8 cellular contexts compared by ENCODE assay signal in genomic region chr1:154669464-154670282, GRCh38.
DNase-seq lines count a peak whose midpoint lies in the region; ATAC-seq and TF ChIP-seq lines count a peak whose summit lies in the region.

No MANE protein-coding gene starts in this region.

- no peaks in the 10 kb centered on the region for H3K79me2 ChIP-seq in mammary epithelial cell (ENCODE audit: insufficient read depth, low read length)

- no peak overlapping the region for H3K4me3 ChIP-seq in CD8-positive, alpha-beta memory T cell (ENCODE audit: low read length)
- no peak overlapping the region for H3K4me3 ChIP-seq in mammary epithelial cell (replicated peaks in 1 of 3; ENCODE audit: insufficient read depth in 1 of 3, low read depth in 2 of 3, low read length in 3 of 3)

- H3K27me3 Mint-ChIP-seq in CD8-positive, alpha-beta memory T cell = peaks cover 3 to 11% of the 10 kb centered on the region in 2 donors
- H3K27me3 Mint-ChIP-seq in WTC11 (ENCODE audit: low read depth) = peaks cover 2% of the 10 kb centered on the region; the same call in 1 of the 2 replicates

- H3K36me3 ChIP-seq in CD8-positive, alpha-beta memory T cell (ENCODE audit: insufficient read depth, low read length) = no peaks in the 10 kb centered on the region
- H3K36me3 ChIP-seq in mammary epithelial cell (ENCODE audit: insufficient read depth, low read length) = no peaks in the 10 kb centered on the region

- no peaks in the 10 kb centered on the region for H4K20me1 ChIP-seq in mammary epithelial cell (ENCODE audit: insufficient read depth, low read length)

- no peak overlapping the region for H3K4me2 ChIP-seq in mammary epithelial cell (ENCODE audit: insufficient read depth, low read depth, low read length)

- H3K4me3 Mint-ChIP-seq in CD8-positive, alpha-beta memory T cell = no peak overlapping the region
- no peak overlapping the region for H3K4me3 Mint-ChIP-seq in WTC11

- intact Hi-C loops in mammary epithelial cell (cut with micrococcal nuclease) = loop anchor here (1.0 to 2.0 kb wide), 8 partner anchors 80 to 415 kb away; no protein-coding TSS in a partner anchor

- no peaks in the 10 kb centered on the region for H3K27me3 ChIP-seq in CD8-positive, alpha-beta memory T cell (ENCODE audit: insufficient read depth, low read length, poor library complexity, severe bottlenecking)
- no peaks in the 10 kb centered on the region for H3K27me3 ChIP-seq in mammary epithelial cell (ENCODE audit: insufficient read depth, low read length)

- dilution Hi-C loops in mammary epithelial cell (cut with HindIII; ENCODE audit: low sequenced_read_pairs) = loop anchor here (5.0 kb wide), 1 partner anchor 78 kb away; no protein-coding TSS in a partner anchor

- no peaks in the 10 kb centered on the region for H3K9me3 Mint-ChIP-seq in CD8-positive, alpha-beta memory T cell
- peaks cover 5% of the 10 kb centered on the region; the same call in 1 of the 2 replicates for H3K9me3 Mint-ChIP-seq in WTC11

- POLR2A ChIA-PET in CD8-positive, alpha-beta memory T cell (lab: Charles Lee) = no interaction called here
- POLR2A ChIA-PET in HEK293T (lab: Yijun Ruan, JAX) (interaction anchor here (0.8 kb wide), 1 partner anchor 200 kb away, joined by 3 read pairs; the partner anchor contains the start of gene KCNN3), WTC11 (lab: Charles Lee) (interaction anchor here (0.6 kb wide), 2 partner anchors 199 to 248 kb away, joined by 4 read pairs; no protein-coding TSS in a partner anchor)

- H3K4me1 Mint-ChIP-seq in CD8-positive, alpha-beta memory T cell = no peaks in the 10 kb centered on the region
- peaks cover 26% of the 10 kb centered on the region for H3K4me1 Mint-ChIP-seq in WTC11

- ATAC-seq in WTC11 (peak; percentile 100), HG03045 (IDR thresholded peaks at IDR 0.05; ENCODE audit: unreplicated experiment) (no peak)

- WGBS in mammary epithelial cell (ENCODE audit: low coverage, missing lambda C conversion rate) = 43% methylated on average over 9 of the region's 9 CpGs

- H3K36me3 Mint-ChIP-seq in CD8-positive, alpha-beta memory T cell = peaks cover 0 to 2% (median 0%) of the 10 kb centered on the region in 3 donors
- H3K36me3 Mint-ChIP-seq in WTC11 = no peaks in the 10 kb centered on the region

- TF ChIP-seq CTCF in WTC11 (IDR thresholded peaks at IDR 0.05) = no peak
- peak; percentile 89 to 93 for TF ChIP-seq CTCF in mammary epithelial cell (conservative IDR thresholded peaks at IDR 0.05 in 1 of 2, IDR thresholded peaks at IDR 0.05 in 1 of 2; ENCODE audit: extremely low read depth in 1 of 2, insufficient read depth in 1 of 2, low read depth in 1 of 2, low read length in 2 of 2)

- CTCF ChIA-PET in CD8-positive, alpha-beta memory T cell (lab: Charles Lee) = interaction anchor here (0.6 to 2.3 kb wide), 13 partner anchors 12 to 348 kb away, joined by 3 to 30 read pairs (median 5); partner anchors contain the start of gene KCNN3
- CTCF ChIA-PET in HEK293T (lab: Yijun Ruan, JAX) = interaction anchor here (0.7 to 2.0 kb wide), 10 partner anchors 11 to 416 kb away, joined by 3 to 7 read pairs (median 3); no protein-coding TSS in a partner anchor
- CTCF ChIA-PET in WTC11 (lab: Charles Lee) = interaction anchor here (0.6 to 3.3 kb wide), 32 partner anchors 9 to 1453 kb away, joined by 3 to 32 read pairs (median 4); partner anchors contain the start of gene PMVK
- CTCF ChIA-PET in mammary epithelial cell (lab: Charles Lee; ENCODE audit: low non-redundant PET) = interaction anchor here (0.6 to 1.0 kb wide), 5 partner anchors 33 to 223 kb away, joined by 4 to 11 read pairs (median 7); no protein-coding TSS in a partner anchor

- H3K27ac Mint-ChIP-seq in CD8-positive, alpha-beta memory T cell = no peak overlapping the region
- no peak overlapping the region for H3K27ac Mint-ChIP-seq in WTC11

- in situ Hi-C loops in mammary epithelial cell (cut with MboI; ENCODE audit: low sequenced_read_pairs in 2 of 2) = loop anchor here (5.0 to 10.0 kb wide), 3 partner anchors 65 to 215 kb away; no protein-coding TSS in a partner anchor

- H3K9ac ChIP-seq in mammary epithelial cell (ENCODE audit: insufficient read depth, low read length) = no peak overlapping the region

- H2AFZ ChIP-seq in mammary epithelial cell (ENCODE audit: low read depth, low read length) = no peak overlapping the region

- DNase-seq in CD8-positive, alpha-beta memory T cell = peak; percentile 37 to 82 (median 55)
- DNase-seq in HEK293T (ENCODE audit: extremely low spot score) (peak; percentile 87), NCI-H2171 treated with DMSO at 0.1 percent for 48 hours (lab: John Stamatoyannopoulos, UW) (peak; percentile 79), WTC11 (ENCODE audit: low spot score) (peak; percentile 80), mammary epithelial cell (peak; percentile 57), islet precursor cell (peak; percentile 84)
- DNase-seq in stimulated activated CD4-positive, alpha-beta T cell treated with anti-CD3 and anti-CD28 coated beads, Interleukin-1b, Interleukin-23, amount 100 ng/mL, for 24 hours (ENCODE audit: low read depth in 4 of 4, low spot score in 1 of 4) = peak; percentile 35 to 59 (median 45)

- BruUV-seq in mammary epithelial cell (replicated peaks; lab: Mats Ljungman, UMichigan) = no TSS peak

- no peaks in the 10 kb centered on the region for H3K9me3 ChIP-seq in CD8-positive, alpha-beta memory T cell (ENCODE audit: low read length)
- no peaks in the 10 kb centered on the region for H3K9me3 ChIP-seq in mammary epithelial cell (replicated peaks; ENCODE audit: insufficient read depth, low read length)

- H3K4me1 ChIP-seq in CD8-positive, alpha-beta memory T cell (ENCODE audit: insufficient read depth, low read length) = no peaks in the 10 kb centered on the region
- H3K4me1 ChIP-seq in mammary epithelial cell (ENCODE audit: insufficient read depth, low read length) = no peaks in the 10 kb centered on the region

- H3K27ac ChIP-seq in CD8-positive, alpha-beta memory T cell (ENCODE audit: low read depth, low read length) = no peak overlapping the region
- no peak overlapping the region for H3K27ac ChIP-seq in mammary epithelial cell (ENCODE audit: insufficient read depth, low read depth, low read length)

TF ChIP-seq in HEK293T, 16 proteins besides CTCF, POLR2A, EP300 and RAD21:
- TF ChIP-seq BHLHE40 (IDR thresholded peaks at IDR 0.05; ENCODE audit: borderline replicate concordance) (no peak), LEF1 (IDR thresholded peaks at IDR 0.05; ENCODE audit: borderline replicate concordance) (no peak), HDGF (IDR thresholded peaks at IDR 0.05; ENCODE audit: borderline replicate concordance) (no peak)

TF ChIP-seq in WTC11, 78 proteins besides CTCF, POLR2A, EP300 and RAD21:
- TF ChIP-seq ZNF121 (CRISPR knock-in tag; IDR thresholded peaks at IDR 0.05) (peak; percentile 67), ATF3 (CRISPR knock-in tag; conservative IDR thresholded peaks at IDR 0.05) (no peak)
